In genomic region chr1:193121616-193122593, GRCh38 we compare ENCODE assay signal across 8 cellular contexts. TPM values are rescaled to one million over a fixed set of nuclear protein-coding genes. Genes with fewer than 3 reads are reported as not detected.
DNase-seq lines count a peak whose midpoint lies in the region; ATAC-seq and TF ChIP-seq lines count a peak whose summit lies in the region.

Gene CDC73 (plus strand): TSS chr1:193122031. CDS start chr1:193122201, 170 bp downstream.

- intact Hi-C loops in testis (cut with DNase I; ENCODE audit: low total_unique reads) = loop anchor here (1.0 kb wide), 1 partner anchor 63 kb away; the partner anchor contains the start of genes RO60 and UCHL5

- peak within 1 kb of the TSS; percentile 90 for H3K27ac Mint-ChIP-seq in activated naive CD4-positive, alpha-beta T cell treated with anti-CD3 and anti-CD28 coated beads, Interleukin-2, amount 10 ng/mL, durations not matched to agents 7 days and 5 days

- TF ChIP-seq POLR2A in NB4 (IDR thresholded peaks at IDR 0.05; ENCODE audit: extremely low read depth, insufficient read length) = peak; percentile 81
- TF ChIP-seq POLR2A in testis (IDR thresholded peaks at IDR 0.05) = peak; percentile 71

- H3K9ac ChIP-seq in SK-N-MC (ENCODE audit: insufficient read length) = peak within 1 kb of the TSS; percentile 84

- no peaks in the 10 kb centered on the region for H3K9me3 Mint-ChIP-seq in activated naive CD4-positive, alpha-beta T cell treated with anti-CD3 and anti-CD28 coated beads, Interleukin-2, amount 10 ng/mL, durations not matched to agents 7 days and 5 days

- H3K4me3 ChIP-seq in NB4 (ENCODE audit: low read depth, low read length) (peak within 1 kb of the TSS; percentile 99), SK-N-MC (peak within 1 kb of the TSS; percentile 84), testis (peak within 1 kb of the TSS; percentile 85 to 89)

- peaks cover 14% of the 10 kb centered on the region for H3K36me3 Mint-ChIP-seq in activated naive CD4-positive, alpha-beta T cell treated with anti-CD3 and anti-CD28 coated beads, Interleukin-2, amount 10 ng/mL, durations not matched to agents 7 days and 5 days

- H3K36me3 ChIP-seq in SK-N-MC (ENCODE audit: insufficient read depth, low read length) = peaks cover 26% of the 10 kb centered on the region
- H3K36me3 ChIP-seq in testis (ENCODE audit: low read depth, missing control alignments) = no peaks in the 10 kb centered on the region

- ATAC-seq in HG02571 (IDR thresholded peaks at IDR 0.05; ENCODE audit: unreplicated experiment) (peak; percentile 93), omental fat pad (ENCODE audit: low FRiP score) (peak; percentile 99)

- H3K9me3 ChIP-seq in SK-N-MC (ENCODE audit: low read depth, low read length) (no peaks in the 10 kb centered on the region), testis (no peaks in the 10 kb centered on the region)

- peak within 1 kb of the TSS; percentile 91 for H3K4me3 Mint-ChIP-seq in activated naive CD4-positive, alpha-beta T cell treated with anti-CD3 and anti-CD28 coated beads, Interleukin-2, amount 10 ng/mL, durations not matched to agents 7 days and 5 days

- H3K27me3 Mint-ChIP-seq in activated naive CD4-positive, alpha-beta T cell treated with anti-CD3 and anti-CD28 coated beads, Interleukin-2, amount 10 ng/mL, durations not matched to agents 7 days and 5 days = peaks cover 15% of the 10 kb centered on the region

- DNase-seq in GM10248 (ENCODE audit: extremely low spot score) = peak; percentile 94
- peak; percentile 98 for DNase-seq in NB4 (ENCODE audit: low read depth)
- DNase-seq in SK-N-MC (ENCODE audit: low read depth, low spot score) = peak; percentile 78
- DNase-seq in activated naive CD4-positive, alpha-beta T cell treated with anti-CD3 and anti-CD28 coated beads, Interleukin-2, amount 10 ng/mL, durations not matched to agents 7 days and 5 days = peak; percentile 98
- peak; percentile 94 for DNase-seq in germinal center (ENCODE audit: low spot score)
- peak; percentile 89 for DNase-seq in omental fat pad (ENCODE audit: low spot score)
- peak; percentile 96 for DNase-seq in testis

- H3K27me3 ChIP-seq in testis = no peaks in the 10 kb centered on the region

- POLR2A ChIA-PET in GM10248 (lab: Yijun Ruan, JAX) = interaction anchor here (0.6 to 1.2 kb wide), 2 partner anchors 16 to 18 kb away, joined by 3 read pairs; no protein-coding TSS in a partner anchor

- 0% methylated on average over 34 to 83 of the region's 85 CpGs for WGBS in testis, 2 donors

- H3K27ac ChIP-seq in SK-N-MC (peak within 1 kb of the TSS; percentile 94), testis (peak within 1 kb of the TSS; percentile 95 to 98)

- H3K4me1 Mint-ChIP-seq in activated naive CD4-positive, alpha-beta T cell treated with anti-CD3 and anti-CD28 coated beads, Interleukin-2, amount 10 ng/mL, durations not matched to agents 7 days and 5 days = peaks cover 49% of the 10 kb centered on the region

- CTCF ChIA-PET in GM10248 (lab: Yijun Ruan, JAX) = interaction anchor here (0.6 to 3.1 kb wide), 23 partner anchors 8 to 407 kb away, joined by 3 to 40 read pairs (median 4); partner anchors contain the start of gene UCHL5
- CTCF ChIA-PET in activated naive CD4-positive, alpha-beta T cell treated with anti-CD3 and anti-CD28 coated beads, Interleukin-2, amount 10 ng/mL, durations not matched to agents 7 days and 5 days (lab: Charles Lee) = interaction anchor here (0.7 to 2.1 kb wide), 5 partner anchors 14 to 315 kb away, joined by 3 to 7 read pairs (median 4); partner anchors contain the start of genes RO60 and UCHL5

- TF ChIP-seq CTCF in GM10248 (IDR thresholded peaks at IDR 0.05; ENCODE audit: control extremely low read depth, extremely low read depth, low read depth, missing control alignments) (peak; percentile 93), NB4 (IDR thresholded peaks at IDR 0.05; ENCODE audit: low read depth, low read length) (peak; percentile 73), omental fat pad (IDR thresholded peaks at IDR 0.05) (peak in 2 of 3 donors; percentile 87 to 97), testis (IDR thresholded peaks at IDR 0.05) (peak; percentile 95 to 97 (median 96))

- peaks cover 6% of the 10 kb centered on the region for H3K4me1 ChIP-seq in testis

RNA-seq across cellular contexts. Expression of gene CDC73, which starts in this region (rescaled TPM):
- total RNA-seq in omental fat pad (10 to 100 TPM; 34.0 to 50.2 (median 39.7) TPM), testis (10 to 100 TPM; 39.6 to 47.1 TPM)
- polyA plus RNA-seq in testis (ENCODE audit: insufficient read depth, low read depth, low replicate concordance) = 31.4 TPM

Comparison
In these comparisons a context has a peak if more than half of its experiments do, and no peak if none do; other contexts are left out.
1. Peak in every context shown above with its lines: DNase-seq, ATAC-seq, H3K4me3 ChIP-seq and H3K27ac ChIP-seq.